In the genomic region with DNA sequence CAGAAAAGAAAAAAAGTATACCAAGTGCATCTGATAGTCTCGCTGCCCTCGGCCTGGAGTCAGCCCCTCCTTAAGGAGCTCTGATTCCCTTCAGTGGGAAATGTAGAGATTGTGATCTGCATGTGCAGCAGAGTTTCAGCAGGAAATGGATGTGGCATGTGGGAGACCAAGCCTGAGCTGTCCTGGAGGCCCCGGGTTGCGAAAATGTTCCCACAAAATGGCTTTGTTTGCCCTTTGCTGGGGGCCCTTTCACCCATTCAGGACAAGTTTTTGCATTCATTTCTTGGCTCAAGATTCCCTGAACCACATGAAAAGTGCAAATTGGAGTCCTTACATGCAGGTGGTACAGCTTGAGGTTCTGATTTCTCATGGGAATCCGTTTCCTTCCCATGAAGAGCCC, we compare ENCODE assay signal across 18 cellular contexts.
"Had no signal": no experiment of that assay in that cellular context is flagged by ENCODE, and none has a peak within 500 bp of the region (broad histone marks: within the 10 kb centered on the region; RNA-seq: fewer than 3 reads in every experiment).

No MANE protein-coding gene starts in this region.

- ATAC-seq: activated T-helper 17 cell treated with anti-CD3 and anti-CD28 coated beads, Interleukin-2, amount 50 U/mL, for 72 hours; body of pancreas; effector memory CD8-positive, alpha-beta T cell; left colon; lower lobe of right lung had no signal

- H3K79me2 ChIP-seq: hepatocyte had no signal

- H3K36me3 ChIP-seq: lower lobe of right lung, thyroid gland had no signal

- H3K4me2 ChIP-seq: hepatocyte had no signal

- DNase-seq: activated CD4-positive, CD25-positive, alpha-beta regulatory T cell treated with anti-CD3 and anti-CD28 coated beads, Interleukin-2, amount 50 U/mL, for 72 hours; activated naive CD4-positive, alpha-beta T cell treated with Interleukin-2 at 50 U/mL for 16 hours; activated naive CD8-positive, alpha-beta T cell treated with anti-CD3 and anti-CD28 coated beads, Interleukin-2, amount 10 ng/mL, durations not matched to agents 7 days and 5 days; activated T-cell treated with anti-CD3 and anti-CD28 coated beads, Interleukin-2, amount 50 U/mL, for 1 hour; body of pancreas; caudate nucleus; effector memory CD8-positive, alpha-beta T cell; foreskin fibroblast; left colon; lower lobe of right lung; retina; stimulated activated CD4-positive, alpha-beta T cell treated with anti-CD3 and anti-CD28 coated beads, Interleukin-12 subunit alpha, Interleukin-12 subunit beta, amount 100 ng/mL, for 4 hours; stimulated activated CD4-positive, alpha-beta T cell treated with anti-CD3 and anti-CD28 coated beads, Interleukin-1b, Interleukin-23, amount 100 ng/mL, for 48 hours; stimulated activated CD8-positive, alpha-beta memory T cell treated with anti-CD3 and anti-CD28 coated beads, Interleukin-4, amount 100 ng/mL, for 48 hours; stimulated activated naive CD4-positive, alpha-beta T cell treated with Interleukin-2 at 50 U/mL for 16 hours; thyroid gland had no signal

- H3K4me1 ChIP-seq: body of pancreas, thyroid gland had no signal

- H3K4me3 ChIP-seq: body of pancreas, hepatocyte, lower lobe of right lung, thyroid gland had no signal

- H3K9me3 ChIP-seq: body of pancreas, lower lobe of right lung, thyroid gland had no signal

- H3K27ac ChIP-seq: body of pancreas, hepatocyte, lower lobe of right lung, thyroid gland had no signal

- H2AFZ ChIP-seq: hepatocyte had no signal

- H3K27me3 ChIP-seq: body of pancreas, hepatocyte, thyroid gland had no signal
